8 cellular contexts compared by ENCODE assay signal in the genomic region with DNA sequence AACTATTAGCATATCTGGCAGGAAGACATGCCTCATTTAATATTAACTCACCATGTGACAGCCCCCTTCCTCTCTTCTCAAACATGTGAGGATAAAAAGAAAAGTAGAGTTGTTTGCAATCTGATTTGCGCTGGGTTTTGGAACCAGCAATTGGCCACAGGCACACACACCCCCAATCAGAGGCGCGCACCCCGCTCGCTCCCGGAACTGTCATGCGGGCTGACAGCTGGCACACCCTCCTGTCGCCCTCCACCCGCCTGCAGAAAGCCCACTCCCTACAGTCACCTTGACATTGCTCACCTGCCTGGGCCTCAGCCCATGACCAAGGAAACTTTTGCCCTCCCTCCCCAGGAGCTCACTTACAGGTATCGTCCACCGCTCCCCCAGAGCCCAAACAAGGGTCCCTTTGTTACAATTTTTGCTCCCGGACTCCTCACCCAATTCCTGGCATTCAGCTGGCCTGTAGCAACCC. TPM values are rescaled to one million over a fixed set of nuclear protein-coding genes. Genes with fewer than 3 reads are reported as not detected.
A peak's percentile ranks its signal among the peaks of the same experiment; 100 is the strongest.
DNase-seq lines count a peak whose midpoint lies in the region; ATAC-seq and TF ChIP-seq lines count a peak whose summit lies in the region.

No MANE protein-coding gene starts in this region.

- TF ChIP-seq CTCF in WERI-Rb-1 (IDR thresholded peaks at IDR 0.05; ENCODE audit: low read depth, low read length) (no peak), gastroesophageal sphincter (IDR thresholded peaks at IDR 0.05) (no peak)

- H3K4me3 ChIP-seq in HUES6 (ENCODE audit: low read depth, low read length) (peak overlapping the region; percentile 89), WERI-Rb-1 (ENCODE audit: low read depth, low read length) (peak overlapping the region; percentile 98), gastroesophageal sphincter (peak overlapping the region; percentile 90 to 94), neuronal stem cell (ENCODE audit: low read length in 2 of 2) (peak overlapping the region; percentile 77 to 93)

- DNase-seq in AML-193 (lab: John Stamatoyannopoulos, UW) (peak; percentile 21 to 39), WERI-Rb-1 (peak; percentile 67), neuronal stem cell (ENCODE audit: low spot score) (no peak)
- DNase-seq in stimulated activated CD4-positive, alpha-beta T cell treated with anti-CD3 and anti-CD28 coated beads, Interleukin-4, amount 100 ng/mL, for 24 hours = no peak

- H2AK5ac ChIP-seq in neuronal stem cell (ENCODE audit: low read depth, low read length) = no peak overlapping the region

- no peak for TF ChIP-seq POLR2A in gastroesophageal sphincter (IDR thresholded peaks at IDR 0.05)

- H3K27me3 ChIP-seq in HUES6 (ENCODE audit: control insufficient read depth, insufficient read depth, low read length) (peaks cover 19% of the 10 kb centered on the region), WERI-Rb-1 (ENCODE audit: insufficient read depth, low read depth, severe bottlenecking) (no peaks in the 10 kb centered on the region), gastroesophageal sphincter (no peaks in the 10 kb centered on the region), neuronal stem cell (ENCODE audit: control insufficient read depth in 3 of 3, insufficient read depth in 3 of 3, low read depth in 1 of 3, low read length in 3 of 3) (peaks cover 0 to 11% (median 0%) of the 10 kb centered on the region in 3 experiments)

- no peak overlapping the region for H2BK5ac ChIP-seq in neuronal stem cell (ENCODE audit: low read length)

- H3K4ac ChIP-seq in neuronal stem cell (ENCODE audit: low read length) = no peak overlapping the region

- peak overlapping the region; percentile 91 for H3K4me2 ChIP-seq in neuronal stem cell (ENCODE audit: insufficient read depth, low read length, poor library complexity, severe bottlenecking)

- H3K36me3 ChIP-seq in HUES6 (ENCODE audit: control insufficient read depth, insufficient read depth, low read length) (no peaks in the 10 kb centered on the region), WERI-Rb-1 (peaks cover 4% of the 10 kb centered on the region; the same call in 1 of the 2 replicates), gastroesophageal sphincter (no peaks in the 10 kb centered on the region), neuronal stem cell (replicated peaks in 1 of 2; ENCODE audit: control insufficient read depth in 2 of 2, insufficient read depth in 2 of 2, low read length in 2 of 2) (no peaks in the 10 kb centered on the region)

- no peak overlapping the region for H3K23ac ChIP-seq in neuronal stem cell (ENCODE audit: low read depth, low read length, poor library complexity)

- H2AFZ ChIP-seq in neuronal stem cell (ENCODE audit: low read length) = peak overlapping the region; percentile 100

- H4K91ac ChIP-seq in neuronal stem cell (ENCODE audit: low read depth, low read length, poor library complexity) = no peak overlapping the region

- H3K79me1 ChIP-seq in neuronal stem cell (ENCODE audit: low read depth, low read length) = no peaks in the 10 kb centered on the region

- H3K9me3 ChIP-seq in HUES6 (ENCODE audit: control insufficient read depth, insufficient read depth, low read depth, low read length) (no peaks in the 10 kb centered on the region), WERI-Rb-1 (ENCODE audit: severe bottlenecking) (no peaks in the 10 kb centered on the region), gastroesophageal sphincter (no peaks in the 10 kb centered on the region), neuronal stem cell (replicated peaks in 1 of 2; ENCODE audit: control insufficient read depth in 2 of 2, insufficient read depth in 1 of 2, low read depth in 1 of 2, low read length in 2 of 2) (no peaks in the 10 kb centered on the region)

- H2BK15ac ChIP-seq in neuronal stem cell (ENCODE audit: low read length) = peak overlapping the region; percentile 37

- peak overlapping the region; percentile 66 for H3K9ac ChIP-seq in HUES6 (ENCODE audit: low read length)
- H3K9ac ChIP-seq in neuronal stem cell (ENCODE audit: low read depth, low read length, poor library complexity) = peak overlapping the region; percentile 86

- no peak overlapping the region for H3K14ac ChIP-seq in neuronal stem cell (ENCODE audit: low read length)

- H3K27ac ChIP-seq in HUES6 (ENCODE audit: low read depth, low read length) = no peak overlapping the region
- H3K27ac ChIP-seq in WERI-Rb-1 = peak overlapping the region; percentile 94
- H3K27ac ChIP-seq in gastroesophageal sphincter = peak overlapping the region; percentile 91 to 98 (median 95)
- no peak overlapping the region for H3K27ac ChIP-seq in neuronal stem cell (replicated peaks; ENCODE audit: low read length)

- H3K18ac ChIP-seq in neuronal stem cell (ENCODE audit: low read length) = no peak overlapping the region

- no peak for ATAC-seq in gastroesophageal sphincter
- no peak for ATAC-seq in HG02840 (IDR thresholded peaks at IDR 0.05; ENCODE audit: low FRiP score, unreplicated experiment)
- no peak for ATAC-seq in HG03520 (IDR thresholded peaks at IDR 0.05; ENCODE audit: unreplicated experiment)

- no peak overlapping the region for H2BK120ac ChIP-seq in neuronal stem cell (ENCODE audit: low read depth, low read length)

- 3 to 5% methylated on average over 6 to 11 of the region's 12 CpGs for WGBS in gastroesophageal sphincter (ENCODE audit: low coverage in 1 of 2), 2 donors
- WGBS in neuronal stem cell (ENCODE audit: extremely low coverage in 2 of 2, insufficient read length in 2 of 2, insufficient replicate concordance in 1 of 2), 2 donors = no CpG with 5 or more reads among the region's 12 CpGs

- no peak overlapping the region for H4K8ac ChIP-seq in neuronal stem cell (ENCODE audit: low read depth, low read length)

- H2BK12ac ChIP-seq in neuronal stem cell (ENCODE audit: low read length) = no peak overlapping the region

- H3K4me1 ChIP-seq in HUES6 (ENCODE audit: control insufficient read depth, insufficient read depth, low read length) (peaks cover 4% of the 10 kb centered on the region; the same call in 1 of the 2 replicates), gastroesophageal sphincter (peaks cover 0 to 42% (median 3%) of the 10 kb centered on the region in 3 donors), neuronal stem cell (ENCODE audit: control insufficient read depth in 2 of 2, insufficient read depth in 1 of 2, low read depth in 1 of 2, low read length in 2 of 2) (peaks cover 0 to 10% of the 10 kb centered on the region in 2 donors)

- no peak for TF ChIP-seq EP300 in gastroesophageal sphincter (IDR thresholded peaks at IDR 0.05)

RNA-seq across cellular contexts. Expression of a gene that starts 1.1 kb away (rescaled TPM):
- 10 to 100 TPM; 25.7 to 71.6 (median 56.6) TPM for total RNA-seq in gastroesophageal sphincter
- 1.0 TPM for polyA plus RNA-seq in neuronal stem cell (2013, experiment 1 of 2)
- polyA plus RNA-seq in neuronal stem cell (2013, experiment 2 of 2) = 0.97 TPM

Comparison
In these comparisons a context has a peak if more than half of its experiments do, and no peak if none do; other contexts are left out.
1. DNase-seq: peak in AML-193 (2 of 2) and WERI-Rb-1 (single experiment); none in neuronal stem cell (single experiment) and stimulated activated CD4-positive, alpha-beta T cell treated with anti-CD3 and anti-CD28 coated beads, Interleukin-4, amount 100 ng/mL, for 24 hours (single experiment).
2. H3K27ac ChIP-seq: peak in WERI-Rb-1 (single experiment) and gastroesophageal sphincter (4 of 4); none in HUES6 (single experiment) and neuronal stem cell (single experiment).
3. Peak in every context shown above with its lines, with median percentiles within 50 percentile points of each other: H3K4me3 ChIP-seq.